ENCODE assay signal across 18 cellular contexts in genomic region chr10:111093741-111094380, GRCh38. TPM values are rescaled to one million over a fixed set of nuclear protein-coding genes. Genes with fewer than 3 reads are reported as not detected.
A peak's percentile ranks its signal among the peaks of the same experiment; 100 is the strongest.
DNase-seq lines count a peak whose midpoint lies in the region; ATAC-seq and TF ChIP-seq lines count a peak whose summit lies in the region.
"Had no signal": no experiment of that assay in that cellular context is flagged by ENCODE, and none has a peak within 500 bp of the region (broad histone marks: within the 10 kb centered on the region; RNA-seq: fewer than 3 reads in every experiment).

No MANE protein-coding gene starts in this region.

- no peaks in the 10 kb centered on the region for H3K4me1 Mint-ChIP-seq in GM23338

- in situ Hi-C loops in GM23248 (cut with MboI) = no loop called here

- H3K36me3 Mint-ChIP-seq in GM23338 (ENCODE audit: low read depth) = no peaks in the 10 kb centered on the region

- DNase-seq in AG08396 (ENCODE audit: low spot score) = peak; percentile 46
- peak; percentile 92 for DNase-seq in GM23248
- DNase-seq in RPMI7951 (ENCODE audit: low read depth) = peak; percentile 33
- DNase-seq in foreskin fibroblast = peak; percentile 18 to 33
- DNase-seq in right atrium auricular region (ENCODE audit: low spot score) = no peak
- DNase-seq in activated gamma-delta T cell (lab: John Stamatoyannopoulos, UW) = no peak
- DNase-seq in GM23338 (ENCODE audit: low spot score) = no peak
- DNase-seq in HT-29 (ENCODE audit: low spot score) = no peak
- DNase-seq: activated CD8-positive, alpha-beta memory T cell treated with anti-CD3 and anti-CD28 coated beads for 24 hours; BE2C; DMS153; KBM-7; NCI-H2029; NCI-H774; transverse colon had no signal

- H3K4me2 ChIP-seq in GM23248 (ENCODE audit: unreplicated experiment) (peak overlapping the region; percentile 56), GM23338 (no peak overlapping the region)

- H3K9me3 Mint-ChIP-seq in GM23338 = no peaks in the 10 kb centered on the region; the same call in 2 of the 3 replicates

- H3K36me3 ChIP-seq in GM23248 (ENCODE audit: low read depth) (no peaks in the 10 kb centered on the region), right atrium auricular region (no peaks in the 10 kb centered on the region), GM23338 (ENCODE audit: insufficient read depth) (no peaks in the 10 kb centered on the region)
- H3K36me3 ChIP-seq: BE2C, cardiac muscle cell, SJSA1, transverse colon had no signal

- no peaks in the 10 kb centered on the region for H3K9me3 ChIP-seq in GM23248 (ENCODE audit: low read depth)
- H3K9me3 ChIP-seq in right atrium auricular region = no peaks in the 10 kb centered on the region
- H3K9me3 ChIP-seq: BE2C, SJSA1, transverse colon had no signal

- no peaks in the 10 kb centered on the region for H3K27me3 ChIP-seq in GM23248 (replicated peaks; ENCODE audit: insufficient read depth)
- H3K27me3 ChIP-seq in right atrium auricular region = no peaks in the 10 kb centered on the region
- H3K27me3 ChIP-seq in GM23338 (ENCODE audit: insufficient read depth) = no peaks in the 10 kb centered on the region
- H3K27me3 ChIP-seq: BE2C, SJSA1, transverse colon had no signal

- no peaks in the 10 kb centered on the region for H4K20me1 ChIP-seq in GM23248 (ENCODE audit: insufficient read depth)
- no peaks in the 10 kb centered on the region for H4K20me1 ChIP-seq in GM23338 (replicated peaks; ENCODE audit: insufficient read depth)

- H3K27ac Mint-ChIP-seq in GM23338 = no peak overlapping the region
- H3K27ac Mint-ChIP-seq: progenitor cell of endocrine pancreas had no signal

- H3K27ac ChIP-seq in GM23248 = no peak overlapping the region
- H3K27ac ChIP-seq in right atrium auricular region = no peak overlapping the region
- H3K27ac ChIP-seq in GM23338 (ENCODE audit: low read depth) = no peak overlapping the region
- H3K27ac ChIP-seq: cardiac muscle cell, SJSA1, transverse colon had no signal

- H3K4me3 Mint-ChIP-seq in GM23338 = no peak overlapping the region

- H3K9me2 ChIP-seq in GM23248 (ENCODE audit: insufficient read depth) = no peaks in the 10 kb centered on the region
- H3K9me2 ChIP-seq in GM23338 (ENCODE audit: insufficient read depth) = peaks cover 16% of the 10 kb centered on the region

- no peak for TF ChIP-seq CTCF in foreskin fibroblast (IDR thresholded peaks at IDR 0.05; ENCODE audit: low read depth, low read length)
- TF ChIP-seq CTCF in right atrium auricular region (IDR thresholded peaks at IDR 0.05) = no peak
- no peak for TF ChIP-seq CTCF in GM23338 (conservative IDR thresholded peaks at IDR 0.05; ENCODE audit: low read depth in 2 of 2)

- H3K79me2 ChIP-seq in GM23248 (ENCODE audit: insufficient read depth) (no peaks in the 10 kb centered on the region), GM23338 (replicated peaks; ENCODE audit: insufficient read depth) (no peaks in the 10 kb centered on the region)

- no peak overlapping the region for H2AFZ ChIP-seq in GM23248
- H2AFZ ChIP-seq in GM23338 = no peak overlapping the region

- H3K9ac ChIP-seq in GM23248 = no peak overlapping the region

- WGBS in GM23248 (ENCODE audit: low coverage in 1 of 2, low lambda C conversion rate in 2 of 2, missing lambda C conversion rate in 2 of 2), 2 experiments = 10% methylated on average over 3 of the region's 3 CpGs

- H3F3A ChIP-seq in GM23248 (ENCODE audit: insufficient read depth) (peaks cover 21% of the 10 kb centered on the region), GM23338 (replicated peaks; ENCODE audit: low read depth) (no peaks in the 10 kb centered on the region)

- ATAC-seq in GM23338 = no peak

- peaks cover 12% of the 10 kb centered on the region for H3K27me3 Mint-ChIP-seq in GM23338 (ENCODE audit: insufficient read depth, low read depth, poor library complexity)

- H3K4me1 ChIP-seq in GM23248 (ENCODE audit: insufficient read depth) (0 out of 2 replicates have a peak, but pooled peaks cover 11% of the 10 kb centered on the region), right atrium auricular region (no peaks in the 10 kb centered on the region), GM23338 (ENCODE audit: insufficient read depth) (no peaks in the 10 kb centered on the region; the same call in 1 of the 2 replicates)
- H3K4me1 ChIP-seq: BE2C, SJSA1 had no signal

- H3K4me3 ChIP-seq in GM23248 (peak overlapping the region; percentile 42; the same call in 1 of the 2 replicates), foreskin fibroblast (ENCODE audit: low read depth in 1 of 2, low read length in 2 of 2) (no peak overlapping the region), right atrium auricular region (no peak overlapping the region), GM23338 (no peak overlapping the region)
- H3K4me3 ChIP-seq: cardiac muscle cell, SJSA1, transverse colon had no signal

TF ChIP-seq in GM23338, 12 proteins besides CTCF, POLR2A, EP300 and RAD21:
- TF ChIP-seq EZH2 (IDR thresholded peaks at IDR 0.05; ENCODE audit: low read depth, unreplicated experiment) (no peak), NANOG (IDR thresholded peaks at IDR 0.05; ENCODE audit: borderline replicate concordance) (no peak), ZNF114 (CRISPR knock-in tag; IDR thresholded peaks at IDR 0.05) (no peak), CREB1 (CRISPR knock-in tag; IDR thresholded peaks at IDR 0.05; ENCODE audit: low read depth) (no peak), EZH2phosphoT487 (IDR thresholded peaks at IDR 0.05; ENCODE audit: unreplicated experiment) (no peak), ZNF331 (CRISPR knock-in tag; IDR thresholded peaks at IDR 0.05; ENCODE audit: low read depth) (no peak)

RNA-seq across cellular contexts. Expression of gene ADRA2A, which starts 17.0 kb away (rescaled TPM):
- total RNA-seq in GM23248 (2014; rRNA removed; shearing (Covaris generic)) = 74.8 and 77.1 TPM in 2 replicates
- 18.9 and 20.2 TPM in 2 replicates for polyA plus RNA-seq in GM23248 (2016; fragmentation: Nextera tagmentation; extraction: Ambion mirVana)
- total RNA-seq in RPMI7951 (2014; rRNA removed; shearing (Covaris generic)) = 0.10 and 0.24 TPM in 2 replicates
- 1 to 10 TPM; 1.2 to 1.4 TPM for total RNA-seq in right atrium auricular region
- 1.8 and 2.5 TPM in 2 replicates for total RNA-seq in GM23338 (2014; rRNA removed; shearing (Covaris generic))
- 0.60 and 0.61 TPM in 2 replicates for polyA plus RNA-seq in GM23338 (2016; fragmentation: Nextera tagmentation; extraction: Ambion mirVana)
- 16.3 and 20.5 TPM in 2 replicates for total RNA-seq in HT-29 (2014; rRNA removed; shearing (Covaris generic))
- polyA plus RNA-seq: cardiac muscle cell had no signal

Comparison
In these comparisons a context has a peak if more than half of its experiments do, and no peak if none do; other contexts are left out.
1. DNase-seq: peak in AG08396 (single experiment), GM23248 (single experiment), RPMI7951 (single experiment) and foreskin fibroblast (2 of 2); none in right atrium auricular region (single experiment), activated gamma-delta T cell (single experiment), GM23338 (single experiment) and HT-29 (single experiment).